In the genomic region with DNA sequence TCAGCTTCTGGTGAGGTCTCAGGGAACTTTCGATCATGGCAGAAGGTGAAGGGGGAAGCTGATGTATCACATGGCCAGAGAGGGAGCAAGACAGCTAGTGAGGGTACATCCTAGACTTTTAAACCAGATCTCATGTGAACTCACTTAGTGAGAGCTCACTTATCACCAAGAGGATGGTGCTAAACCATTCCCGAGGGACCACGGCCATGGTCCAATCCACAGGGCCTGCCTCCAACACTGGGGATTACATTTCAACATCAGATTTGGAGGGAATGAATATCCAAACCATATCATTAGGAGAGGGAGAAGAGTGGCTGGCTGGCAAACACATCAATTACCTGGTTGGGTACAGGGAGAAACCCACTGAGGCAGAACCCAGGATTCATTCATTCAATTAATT, we compare ENCODE assay signal across 29 cellular contexts.
"Had no signal": no experiment of that assay in that cellular context is flagged by ENCODE, and none has a peak within 500 bp of the region (broad histone marks: within the 10 kb centered on the region; RNA-seq: fewer than 3 reads in every experiment).

No MANE protein-coding gene starts in this region.

- H3K4me1 ChIP-seq: body of pancreas had no signal

- H3K27me3 Mint-ChIP-seq: activated CD4-positive, alpha-beta memory T cell treated with anti-CD3 and anti-CD28 coated beads, Interleukin-2, amount 10 ng/mL, durations not matched to agents 7 days and 5 days; activated CD4-positive, alpha-beta T cell treated with anti-CD3 and anti-CD28 coated beads, Interleukin-2, amount 10 ng/mL, durations not matched to agents 7 days and 5 days; T-helper 17 cell had no signal

- DNase-seq: activated CD4-positive, alpha-beta memory T cell treated with anti-CD3 and anti-CD28 coated beads, Interleukin-2, amount 10 ng/mL, durations not matched to agents 7 days and 5 days; activated CD4-positive, alpha-beta T cell treated with anti-CD3 and anti-CD28 coated beads for 1 hour; activated CD4-positive, alpha-beta T cell treated with anti-CD3 and anti-CD28 coated beads, Interleukin-2, amount 10 ng/mL, durations not matched to agents 7 days and 5 days; activated naive CD4-positive, alpha-beta T cell; activated T-cell treated with anti-CD3 and anti-CD28 coated beads, Interleukin-2, amount 50 U/mL, for 4 hours; cortex of kidney; effector memory CD8-positive, alpha-beta T cell; foreskin melanocyte; glutamatergic neuron; islet precursor cell; left cardiac atrium; naive thymus-derived CD8-positive, alpha-beta T cell; nucleus accumbens; pancreas; right cardiac atrium; spleen; stimulated activated CD4-positive, alpha-beta T cell treated with anti-CD3 and anti-CD28 coated beads, Interleukin-2, amount 100 ng/mL, for 48 hours; stimulated activated naive CD8-positive, alpha-beta T cell treated with anti-CD3 and anti-CD28 coated beads, Interleukin-15, Interleukin-2, amounts not matched to agents 100 U/mL and 50 U/mL, for 24 hours; substantia nigra; T-helper 17 cell had no signal

- H3K4me1 Mint-ChIP-seq: activated CD4-positive, alpha-beta memory T cell treated with anti-CD3 and anti-CD28 coated beads, Interleukin-2, amount 10 ng/mL, durations not matched to agents 7 days and 5 days; activated CD4-positive, alpha-beta T cell treated with anti-CD3 and anti-CD28 coated beads, Interleukin-2, amount 10 ng/mL, durations not matched to agents 7 days and 5 days; activated T-helper 17 cell treated with anti-CD3 and anti-CD28 coated beads, Interleukin-2, amount 50 U/mL, for 72 hours; naive thymus-derived CD8-positive, alpha-beta T cell; neural crest cell; T-helper 17 cell had no signal

- H3K27ac ChIP-seq: body of pancreas, cardiac muscle cell, hepatocyte, pancreas had no signal

- H3K27ac Mint-ChIP-seq: activated CD4-positive, alpha-beta memory T cell treated with anti-CD3 and anti-CD28 coated beads, Interleukin-2, amount 10 ng/mL, durations not matched to agents 7 days and 5 days; activated CD4-positive, alpha-beta T cell treated with anti-CD3 and anti-CD28 coated beads, Interleukin-2, amount 10 ng/mL, durations not matched to agents 7 days and 5 days; activated naive CD4-positive, alpha-beta T cell treated with anti-CD3 and anti-CD28 coated beads, Interleukin-2, amount 50 U/mL, for 72 hours; activated T-helper 17 cell treated with anti-CD3 and anti-CD28 coated beads, Interleukin-2, amount 50 U/mL, for 72 hours; effector memory CD8-positive, alpha-beta T cell; memory B cell; naive thymus-derived CD8-positive, alpha-beta T cell; T-helper 17 cell had no signal

- H3K9me3 ChIP-seq: pancreas had no signal

- H3K27me3 ChIP-seq: body of pancreas, cardiac muscle cell, hepatocyte, pancreas, spleen, tibial nerve had no signal

- ATAC-seq: activated naive CD4-positive, alpha-beta T cell treated with anti-CD3 and anti-CD28 coated beads, Interleukin-2, amount 50 U/mL, for 72 hours; activated T-cell treated with anti-CD3 and anti-CD28 coated beads, Interleukin-2, amount 50 U/mL, for 4 hours; activated T-helper 17 cell treated with anti-CD3 and anti-CD28 coated beads, Interleukin-2, amount 50 U/mL, for 72 hours; body of pancreas; effector memory CD8-positive, alpha-beta T cell; naive thymus-derived CD8-positive, alpha-beta T cell; SK-N-SH treated with all-trans-retinoic acid at 6 μM for 48 hours; stimulated activated naive CD8-positive, alpha-beta T cell treated with anti-CD3 and anti-CD28 coated beads, Interleukin-15, Interleukin-2, amounts not matched to agents 100 U/mL and 50 U/mL, for 24 hours; T-helper 17 cell had no signal

- H3K36me3 ChIP-seq: cardiac muscle cell, pancreas, spleen, tibial nerve had no signal

- H3K4me3 Mint-ChIP-seq: activated CD4-positive, alpha-beta memory T cell treated with anti-CD3 and anti-CD28 coated beads, Interleukin-2, amount 10 ng/mL, durations not matched to agents 7 days and 5 days; activated CD4-positive, alpha-beta T cell treated with anti-CD3 and anti-CD28 coated beads, Interleukin-2, amount 10 ng/mL, durations not matched to agents 7 days and 5 days; activated T-cell treated with anti-CD3 and anti-CD28 coated beads, Interleukin-2, amount 50 U/mL, for 4 hours; activated T-helper 17 cell treated with anti-CD3 and anti-CD28 coated beads, Interleukin-2, amount 50 U/mL, for 72 hours; effector memory CD8-positive, alpha-beta T cell; memory B cell; naive thymus-derived CD8-positive, alpha-beta T cell; neural crest cell; T-helper 17 cell had no signal

- H3K4me3 ChIP-seq: body of pancreas, cardiac muscle cell, hepatocyte, pancreas, spleen, tibial nerve had no signal
